13 cellular contexts compared by ENCODE assay signal in genomic region chr3:45547202-45547701, GRCh38. TPM values are rescaled to one million over a fixed set of nuclear protein-coding genes. Genes with fewer than 3 reads are reported as not detected.
A peak's percentile ranks its signal among the peaks of the same experiment; 100 is the strongest.
DNase-seq lines count a peak whose midpoint lies in the region; ATAC-seq and TF ChIP-seq lines count a peak whose summit lies in the region.
"Had no signal": no experiment of that assay in that cellular context is flagged by ENCODE, and none has a peak within 500 bp of the region (broad histone marks: within the 10 kb centered on the region; RNA-seq: fewer than 3 reads in every experiment).

No MANE protein-coding gene starts in this region.

- H3K27ac ChIP-seq in C4-2B (peak overlapping the region; percentile 95), OCI-LY7 (ENCODE audit: low read depth, low read length, poor library complexity, severe bottlenecking) (no peak overlapping the region), SK-N-SH (ENCODE audit: low read depth in 2 of 2, low read length in 1 of 2) (peak overlapping the region in 1 of 2 experiments; percentile 73; a peak in 2 of 4 replicates)
- H3K27ac ChIP-seq: ovary had no signal

- CTCF ChIA-PET in OCI-LY7 (lab: Charles Lee; ENCODE audit: unreplicated experiment): no interaction called here
- CTCF ChIA-PET in SK-N-SH (lab: Yijun Ruan, JAX): interaction anchor here (1.2 to 4.3 kb wide), 6 partner anchors 8 to 112 kb away, joined by 4 to 17 read pairs (median 5); partner anchors contain the start of gene LIMD1

- H3K4me3 ChIP-seq in Loucy (ENCODE audit: low read length, poor library complexity, severe bottlenecking): no peak overlapping the region
- no peak overlapping the region for H3K4me3 ChIP-seq in OCI-LY7 (ENCODE audit: low read depth, low read length, poor library complexity, severe bottlenecking)
- no peak overlapping the region for H3K4me3 ChIP-seq in SK-N-SH (ENCODE audit: low read depth in 2 of 2, low read length in 1 of 2)
- H3K4me3 ChIP-seq: left lung, ovary had no signal

- no peak for TF ChIP-seq RAD21 in SK-N-SH (IDR thresholded peaks at IDR 0.05; ENCODE audit: low read length)

- no peak for ATAC-seq in HG03571 (IDR thresholded peaks at IDR 0.05; ENCODE audit: unreplicated experiment)

- H3K36me3 Mint-ChIP-seq in endothelial cell (ENCODE audit: low read depth, unreplicated experiment): peaks cover 7% of the 10 kb centered on the region
- H3K36me3 Mint-ChIP-seq in osteocyte (ENCODE audit: unreplicated experiment): peaks cover 6% of the 10 kb centered on the region

- H3F3A ChIP-seq in Loucy (ENCODE audit: low read depth) (no peaks in the 10 kb centered on the region), SK-N-SH (replicated peaks; ENCODE audit: insufficient read depth) (peaks cover 12% of the 10 kb centered on the region)

- H4K20me1 ChIP-seq in Loucy (ENCODE audit: insufficient read depth, low read length, poor library complexity, severe bottlenecking) (no peaks in the 10 kb centered on the region), OCI-LY7 (ENCODE audit: insufficient read depth, low read length) (no peaks in the 10 kb centered on the region), SK-N-SH (ENCODE audit: insufficient read depth) (no peaks in the 10 kb centered on the region)

- peak overlapping the region; percentile 54 for H3K9ac ChIP-seq in Loucy (ENCODE audit: low read depth, low read length, poor library complexity, severe bottlenecking)
- no peak overlapping the region for H3K9ac ChIP-seq in SK-N-SH

- H3K27me3 Mint-ChIP-seq in endothelial cell (ENCODE audit: unreplicated experiment) (peaks cover 4% of the 10 kb centered on the region), osteocyte (ENCODE audit: unreplicated experiment) (no peaks in the 10 kb centered on the region)
- H3K27me3 Mint-ChIP-seq: stimulated activated naive CD8-positive, alpha-beta T cell treated with anti-CD3 and anti-CD28 coated beads, Interleukin-15, Interleukin-2, amounts not matched to agents 100 ng/mL and 50 ng/mL, for 24 hours had no signal

- H3K9me3 Mint-ChIP-seq in endothelial cell (ENCODE audit: unreplicated experiment) (no peaks in the 10 kb centered on the region), osteocyte (ENCODE audit: unreplicated experiment) (no peaks in the 10 kb centered on the region)
- H3K9me3 Mint-ChIP-seq: stimulated activated naive CD8-positive, alpha-beta T cell treated with anti-CD3 and anti-CD28 coated beads, Interleukin-15, Interleukin-2, amounts not matched to agents 100 ng/mL and 50 ng/mL, for 24 hours had no signal

- peaks cover 78% of the 10 kb centered on the region for H3K4me1 Mint-ChIP-seq in endothelial cell (ENCODE audit: unreplicated experiment)
- peaks cover 48% of the 10 kb centered on the region for H3K4me1 Mint-ChIP-seq in osteocyte (ENCODE audit: unreplicated experiment)

- DNase-seq in endothelial cell (ENCODE audit: low spot score): no peak
- no peak for DNase-seq in osteocyte (ENCODE audit: extremely low spot score, unreplicated experiment)
- no peak for DNase-seq in NCI-H1092 (lab: John Stamatoyannopoulos, UW)
- no peak for DNase-seq in OCI-LY7 (ENCODE audit: low spot score)
- DNase-seq in SK-N-SH: no peak
- DNase-seq: activated T-cell treated with anti-CD3 and anti-CD28 coated beads for 4 hours; effector memory CD4-positive, alpha-beta T cell; left lung; ovary had no signal

- H3K4me3 Mint-ChIP-seq in endothelial cell (ENCODE audit: unreplicated experiment) (peak overlapping the region; percentile 71), osteocyte (ENCODE audit: unreplicated experiment) (no peak overlapping the region)
- H3K4me3 Mint-ChIP-seq: stimulated activated naive CD8-positive, alpha-beta T cell treated with anti-CD3 and anti-CD28 coated beads, Interleukin-15, Interleukin-2, amounts not matched to agents 100 ng/mL and 50 ng/mL, for 24 hours had no signal

- peak overlapping the region; percentile 61 for H3K27ac Mint-ChIP-seq in endothelial cell (ENCODE audit: unreplicated experiment)
- H3K27ac Mint-ChIP-seq in osteocyte (ENCODE audit: unreplicated experiment): peak overlapping the region; percentile 72
- H3K27ac Mint-ChIP-seq: stimulated activated naive CD8-positive, alpha-beta T cell treated with anti-CD3 and anti-CD28 coated beads, Interleukin-15, Interleukin-2, amounts not matched to agents 100 ng/mL and 50 ng/mL, for 24 hours had no signal

- no peak for TF ChIP-seq CTCF in C4-2B (conservative IDR thresholded peaks at IDR 0.05)
- TF ChIP-seq CTCF in Loucy (conservative IDR thresholded peaks at IDR 0.05; ENCODE audit: low read length): no peak
- no peak for TF ChIP-seq CTCF in endothelial cell (IDR thresholded peaks at IDR 0.05; ENCODE audit: unreplicated experiment)
- TF ChIP-seq CTCF in osteocyte (IDR thresholded peaks at IDR 0.05): no peak
- TF ChIP-seq CTCF in OCI-LY7 (conservative IDR thresholded peaks at IDR 0.05; ENCODE audit: low read length): no peak
- no peak for TF ChIP-seq CTCF in SK-N-SH (IDR thresholded peaks at IDR 0.05)

- BruUV-seq in OCI-LY7 (replicated peaks; lab: Mats Ljungman, UMichigan): no TSS peak

- H3K27me3 ChIP-seq in Loucy (ENCODE audit: insufficient read depth, low read length, poor library complexity, severe bottlenecking): no peaks in the 10 kb centered on the region
- H3K27me3 ChIP-seq in SK-N-SH (ENCODE audit: insufficient read depth): no peaks in the 10 kb centered on the region
- H3K27me3 ChIP-seq: left lung, ovary had no signal

- no peaks in the 10 kb centered on the region for H3K79me2 ChIP-seq in Loucy (ENCODE audit: insufficient read depth, low read length)
- no peaks in the 10 kb centered on the region for H3K79me2 ChIP-seq in OCI-LY7 (ENCODE audit: insufficient read depth, low read depth, low read length)
- H3K79me2 ChIP-seq in SK-N-SH (ENCODE audit: insufficient read depth): no peaks in the 10 kb centered on the region

- H3K36me3 ChIP-seq in Loucy (ENCODE audit: insufficient read depth, low read length): peaks cover 3% of the 10 kb centered on the region; the same call in 1 of the 2 replicates
- H3K36me3 ChIP-seq in OCI-LY7 (ENCODE audit: insufficient read depth, low read length): peaks cover 11% of the 10 kb centered on the region
- peaks cover 0 to 6% of the 10 kb centered on the region in 2 experiments for H3K36me3 ChIP-seq in SK-N-SH (replicated peaks in 1 of 2; ENCODE audit: control insufficient read depth in 1 of 2, insufficient read depth in 2 of 2, low read length in 1 of 2)
- H3K36me3 ChIP-seq: left lung, ovary had no signal

- POLR2A ChIA-PET in OCI-LY7 (lab: Charles Lee) (interaction anchor here (0.6 kb wide), 1 partner anchor 36 kb away, joined by 3 read pairs; no protein-coding TSS in a partner anchor), SK-N-SH (lab: Yijun Ruan, JAX) (no interaction called here)

- H3K4me1 ChIP-seq in Loucy (ENCODE audit: insufficient read depth, low read length, poor library complexity, severe bottlenecking) (peaks cover 49% of the 10 kb centered on the region), OCI-LY7 (ENCODE audit: insufficient read depth, low read length, poor library complexity, severe bottlenecking) (peaks cover 4% of the 10 kb centered on the region), SK-N-SH (ENCODE audit: control insufficient read depth in 1 of 2, insufficient read depth in 2 of 2, low read depth in 1 of 2, low read length in 1 of 2) (peaks cover 26 to 27% of the 10 kb centered on the region in 2 experiments; a peak in 3 of 4 replicates)

- H3K9me2 ChIP-seq in Loucy (replicated peaks; ENCODE audit: low read depth, low read length): no peaks in the 10 kb centered on the region
- no peaks in the 10 kb centered on the region for H3K9me2 ChIP-seq in OCI-LY7 (ENCODE audit: insufficient read depth, low read length)
- H3K9me2 ChIP-seq in SK-N-SH: no peaks in the 10 kb centered on the region

- H2AFZ ChIP-seq in Loucy (ENCODE audit: low read length): no peak overlapping the region
- no peak overlapping the region for H2AFZ ChIP-seq in OCI-LY7 (ENCODE audit: low read length)
- no peak overlapping the region for H2AFZ ChIP-seq in SK-N-SH (ENCODE audit: low read depth)

- no peak for TF ChIP-seq EP300 in SK-N-SH (IDR thresholded peaks at IDR 0.05; ENCODE audit: borderline replicate concordance in 1 of 2, low read depth in 1 of 2, low read length in 1 of 2)

- H3K4me2 ChIP-seq in Loucy (ENCODE audit: low read depth, low read length, poor library complexity, severe bottlenecking) (peak overlapping the region; percentile 48), OCI-LY7 (ENCODE audit: low read length) (no peak overlapping the region), SK-N-SH (no peak overlapping the region)

- H3K9me3 ChIP-seq in Loucy (ENCODE audit: insufficient read depth, low read depth, low read length) (no peaks in the 10 kb centered on the region), OCI-LY7 (ENCODE audit: low read length) (no peaks in the 10 kb centered on the region), SK-N-SH (no peaks in the 10 kb centered on the region)
- H3K9me3 ChIP-seq: left lung, ovary had no signal

- 92% methylated on average over 9 of the region's 9 CpGs for WGBS in SK-N-SH (ENCODE audit: low lambda C conversion rate)

- intact Hi-C loops in OCI-LY7 (cut with micrococcal nuclease; ENCODE audit: unreplicated experiment): no loop called here

TF ChIP-seq in SK-N-SH, 30 proteins besides CTCF, POLR2A, EP300 and RAD21:
- no peak for TF ChIP-seq RCOR1 (IDR thresholded peaks at IDR 0.05; ENCODE audit: low read length)
- TF ChIP-seq USF2 (IDR thresholded peaks at IDR 0.05; ENCODE audit: borderline replicate concordance, low read depth, low read length): no peak
- TF ChIP-seq SMC3 (IDR thresholded peaks at IDR 0.05; ENCODE audit: low read depth, low read length): no peak
- no peak for TF ChIP-seq TAF1 (IDR thresholded peaks at IDR 0.05; ENCODE audit: borderline replicate concordance, low read depth, low read length)
- no peak for TF ChIP-seq TCF12 (IDR thresholded peaks at IDR 0.05)

RNA-seq across cellular contexts. Expression of gene LIMD1, which starts 47.3 kb away (rescaled TPM):
- total RNA-seq in endothelial cell (ENCODE audit: unreplicated experiment) (56.1 TPM), osteocyte (28.3 and 33.8 TPM in 2 replicates), OCI-LY7 (2022) (12.4 and 15.5 TPM in 2 replicates)
- 8.6 and 11.0 TPM in 2 replicates for total RNA-seq in OCI-LY7 (2014; rRNA removed; shearing (Covaris generic))
- 7.6 and 10.5 TPM in 2 replicates for polyA plus RNA-seq in SK-N-SH (2012; rRNA removed)
- 2.7 and 5.0 TPM in 2 replicates for polyA plus RNA-seq in SK-N-SH (2012; cell fraction: cytosol; rRNA removed)
- polyA plus RNA-seq in SK-N-SH (2012; cell fraction: nucleus; rRNA removed): 22.5 and 25.5 TPM in 2 replicates
